Comparison of ENCODE assay signal across 18 cellular contexts in the genomic region with DNA sequence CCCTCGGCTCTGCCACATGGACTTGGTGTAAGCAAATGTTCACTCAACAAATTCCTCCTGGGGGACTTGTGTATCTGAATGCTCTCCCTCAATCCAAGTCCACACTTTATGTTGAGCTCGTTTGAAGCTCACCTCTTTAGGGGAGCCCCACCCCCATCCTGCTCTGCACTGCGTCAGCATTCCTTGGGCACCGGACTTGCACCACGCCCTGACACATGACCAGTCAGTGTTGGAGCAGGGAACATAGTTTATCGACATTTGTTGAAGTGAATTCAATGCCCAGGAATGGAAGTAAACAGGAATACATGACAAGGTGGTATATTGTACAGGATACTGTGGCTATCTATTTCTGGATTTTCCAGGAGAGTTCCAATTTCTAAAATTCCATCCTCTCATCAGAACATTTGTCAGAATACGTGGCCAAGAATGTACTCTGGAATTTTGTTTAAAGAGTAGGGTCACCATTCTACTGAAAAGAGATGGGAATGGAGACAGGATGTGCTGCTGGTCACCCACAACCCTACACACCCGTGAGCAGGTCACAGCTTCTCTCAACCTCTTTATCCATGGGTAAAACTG. TPM values are rescaled to one million over a fixed set of nuclear protein-coding genes. Genes with fewer than 3 reads are reported as not detected.
DNase-seq lines count a peak whose midpoint lies in the region; ATAC-seq, FAIRE-seq and TF ChIP-seq lines count a peak whose summit lies in the region.
"Had no signal": no experiment of that assay in that cellular context is flagged by ENCODE, and none has a peak within 500 bp of the region (broad histone marks: within the 10 kb centered on the region; RNA-seq: fewer than 3 reads in every experiment).

No MANE protein-coding gene starts in this region.

- H3K4me1 ChIP-seq in Peyer's patch = peaks cover 0 to 34% (median 0%) of the 10 kb centered on the region in 4 donors
- H3K4me1 ChIP-seq in small intestine (ENCODE audit: control insufficient read depth in 2 of 2, insufficient read depth in 1 of 2, low read depth in 1 of 2, low read length in 1 of 2) = peaks cover 4 to 5% of the 10 kb centered on the region in 2 donors

- no peak for TF ChIP-seq CTCF in Peyer's patch (IDR thresholded peaks at IDR 0.05)

- no peaks in the 10 kb centered on the region for H3K9me3 ChIP-seq in Peyer's patch
- H3K9me3 ChIP-seq in small intestine (ENCODE audit: control insufficient read depth, low read depth) = no peaks in the 10 kb centered on the region
- H3K9me3 ChIP-seq: BE2C had no signal

- FAIRE-seq in small intestine (lab: Jason Lieb, UNC) = no peak

- peak in 2 of 3 donors; percentile 83 to 85 for DNase-seq in Peyer's patch
- DNase-seq in left kidney (ENCODE audit: low read depth, low spot score) = peak; percentile 19
- DNase-seq in small intestine = peak; percentile 96
- no peak for DNase-seq in NCI-H1105 (lab: John Stamatoyannopoulos, UW)
- no peak for DNase-seq in activated CD4-positive, alpha-beta T cell treated with anti-CD3 and anti-CD28 coated beads for 1 hour
- DNase-seq: activated gamma-delta T cell treated with Interleukin-2 at 50 U/mL for 16 hours; BE2C; brain microvascular endothelial cell; effector memory CD8-positive, alpha-beta T cell; GOT3; NCI-H774; nephron progenitor cell; T-cell had no signal

- 30 to 47% (median 30%) methylated on average over 8 of the region's 8 CpGs for WGBS in small intestine, 3 donors

- no peaks in the 10 kb centered on the region for H3K36me3 ChIP-seq in Peyer's patch
- no peaks in the 10 kb centered on the region for H3K36me3 ChIP-seq in small intestine (ENCODE audit: control insufficient read depth in 2 of 2, insufficient read depth in 2 of 2, low read length in 2 of 2)
- H3K36me3 ChIP-seq: BE2C, brain microvascular endothelial cell had no signal

- no peak for TF ChIP-seq POLR2A in Peyer's patch (IDR thresholded peaks at IDR 0.05)

- no peaks in the 10 kb centered on the region for H3K27me3 ChIP-seq in Peyer's patch
- H3K27me3 ChIP-seq in small intestine (ENCODE audit: control insufficient read depth in 2 of 2, insufficient read depth in 2 of 2, low read length in 2 of 2) = no peaks in the 10 kb centered on the region
- H3K27me3 ChIP-seq: BE2C, brain microvascular endothelial cell had no signal

- H3K4me3 ChIP-seq in Peyer's patch = no peak overlapping the region
- H3K4me3 ChIP-seq in small intestine (ENCODE audit: low read depth in 1 of 2, low read length in 2 of 2) = no peak overlapping the region

- ATAC-seq in esophagus mucosa (peak; percentile 62), HG02973 (IDR thresholded peaks at IDR 0.05; ENCODE audit: unreplicated experiment) (no peak), HG02588 (IDR thresholded peaks at IDR 0.05; ENCODE audit: unreplicated experiment) (no peak)
- ATAC-seq: effector memory CD8-positive, alpha-beta T cell; Panc1; T-cell had no signal

- H3K27ac ChIP-seq in Peyer's patch (peak overlapping the region in 3 of 4 donors; percentile 35 to 63 (median 42)), small intestine (ENCODE audit: low read depth in 1 of 2, low read length in 1 of 2) (peak overlapping the region; percentile 56 to 79)
- H3K27ac ChIP-seq: brain microvascular endothelial cell had no signal

RNA-seq across cellular contexts. Expression of a gene that starts 59.9 kb away (rescaled TPM):
- total RNA-seq in Peyer's patch (10 to 100 TPM; 18.4 to 55.3 (median 31.9) TPM), esophagus mucosa (23.8 TPM)
- 10 to 100 TPM in 1 of 3 donors, 1 to 10 TPM in 2; 6.4 to 11.1 (median 7.2) TPM for polyA plus RNA-seq in small intestine
- total RNA-seq: activated CD8-positive, alpha-beta memory T cell treated with anti-CD3 and anti-CD28 coated beads for 36 hours had no signal

Comparison
In these comparisons a context has a peak if more than half of its experiments do, and no peak if none do; other contexts are left out.
1. DNase-seq: peak in Peyer's patch (2 of 3), left kidney (single experiment) and small intestine (single experiment); none in NCI-H1105 (single experiment) and activated CD4-positive, alpha-beta T cell treated with anti-CD3 and anti-CD28 coated beads for 1 hour (single experiment).